ENCODE assay signal across 8 cellular contexts in the genomic region with DNA sequence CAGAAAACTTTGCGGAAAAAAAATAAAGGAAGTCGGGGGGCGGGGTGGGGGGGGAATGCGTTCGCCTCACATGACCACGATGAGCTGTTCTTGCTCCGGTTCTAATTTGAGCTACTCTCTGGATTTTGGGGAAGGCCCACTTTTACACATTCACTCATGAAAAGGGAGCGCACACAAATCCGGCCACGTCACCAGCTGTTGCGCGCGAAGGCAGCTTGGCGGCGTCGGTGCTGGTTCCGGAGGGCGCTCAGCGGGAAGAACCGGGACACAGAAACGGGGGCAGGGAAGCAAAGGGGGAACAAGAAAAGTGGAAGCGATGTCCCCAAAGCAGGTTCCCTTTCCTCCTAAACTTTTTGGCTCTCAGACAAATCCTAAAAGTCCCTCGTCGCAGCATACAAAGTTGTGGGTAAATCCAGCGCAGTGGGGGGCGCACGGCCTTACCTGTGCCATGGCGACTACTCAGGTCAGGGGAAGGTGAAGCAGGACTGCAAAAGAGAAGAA. TPM values are rescaled to one million over a fixed set of nuclear protein-coding genes. Genes with fewer than 3 reads are reported as not detected.
DNase-seq lines count a peak whose midpoint lies in the region; ATAC-seq and TF ChIP-seq lines count a peak whose summit lies in the region.

No MANE protein-coding gene starts in this region.

- peaks cover 5% of the 10 kb centered on the region for H3K9me3 ChIP-seq in PC-9 (ENCODE audit: insufficient read depth, low read depth)
- H3K9me3 ChIP-seq in naive thymus-derived CD4-positive, alpha-beta T cell (ENCODE audit: control insufficient read depth in 2 of 3, low read length in 3 of 3): no peaks in the 10 kb centered on the region

- peaks cover 36% of the 10 kb centered on the region for H3K27me3 Mint-ChIP-seq in activated T-helper 1 cell treated with anti-CD3 and anti-CD28 coated beads, Interleukin-12 subunit alpha, Interleukin-12 subunit beta, Interleukin-2, Interleukin-4 antibody, amounts not matched to agents 30 ng/mL and 10 ng/mL and 1 ng/mL, durations not matched to agents 14 hours and 24 hours and 36 hours (ENCODE audit: insufficient read depth)
- peaks cover 0 to 36% (median 23%) of the 10 kb centered on the region in 5 donors for H3K27me3 Mint-ChIP-seq in naive thymus-derived CD4-positive, alpha-beta T cell

- in situ Hi-C loops in GM13976 (cut with MboI; ENCODE audit: low sequenced_read_pairs, unreplicated experiment): no loop called here

- ATAC-seq in HG02884 (IDR thresholded peaks at IDR 0.05; ENCODE audit: unreplicated experiment): peak; percentile 15
- ATAC-seq in naive thymus-derived CD4-positive, alpha-beta T cell: peak; percentile 61

- H3K4me1 Mint-ChIP-seq in activated T-helper 1 cell treated with anti-CD3 and anti-CD28 coated beads, Interleukin-12 subunit alpha, Interleukin-12 subunit beta, Interleukin-2, Interleukin-4 antibody, amounts not matched to agents 30 ng/mL and 10 ng/mL and 1 ng/mL, durations not matched to agents 14 hours and 24 hours and 36 hours (ENCODE audit: low read depth): peaks cover 65% of the 10 kb centered on the region
- peaks cover 12 to 45% (median 19%) of the 10 kb centered on the region in 7 donors for H3K4me1 Mint-ChIP-seq in naive thymus-derived CD4-positive, alpha-beta T cell

- peaks cover 14% of the 10 kb centered on the region for H3K36me3 ChIP-seq in PC-9 (ENCODE audit: low read depth)
- peaks cover 0 to 5% (median 0%) of the 10 kb centered on the region in 3 experiments for H3K36me3 ChIP-seq in naive thymus-derived CD4-positive, alpha-beta T cell (ENCODE audit: control insufficient read depth in 2 of 3, insufficient read depth in 3 of 3, low read length in 3 of 3)

- peaks cover 51% of the 10 kb centered on the region for H3K4me1 ChIP-seq in PC-9 (replicated peaks; ENCODE audit: insufficient read depth)
- peaks cover 4 to 14% of the 10 kb centered on the region in 2 donors for H3K4me1 ChIP-seq in naive thymus-derived CD4-positive, alpha-beta T cell (ENCODE audit: control insufficient read depth in 2 of 2, insufficient read depth in 2 of 2, low read length in 2 of 2)

- DNase-seq in GM13976 (ENCODE audit: low spot score) (peak; percentile 33), PC-9 (no peak), fibroblast of peridontal ligament (ENCODE audit: extremely low read depth) (peak; percentile 89), stromal cell of bone marrow (ENCODE audit: low read depth) (peak; percentile 88), GF-D8 (lab: John Stamatoyannopoulos, UW) (no peak)
- DNase-seq in activated T-helper 1 cell treated with anti-CD3 and anti-CD28 coated beads, Interleukin-12 subunit alpha, Interleukin-12 subunit beta, Interleukin-2, Interleukin-4 antibody, amounts not matched to agents 30 ng/mL and 10 ng/mL and 1 ng/mL, durations not matched to agents 14 hours and 24 hours and 36 hours (ENCODE audit: low spot score): peak; percentile 63
- DNase-seq in naive thymus-derived CD4-positive, alpha-beta T cell: peak; percentile 4 to 68 (median 32)

- peak overlapping the region; percentile 93 for H2AFZ ChIP-seq in PC-9

- peak overlapping the region; percentile 100 for H3K27ac Mint-ChIP-seq in activated T-helper 1 cell treated with anti-CD3 and anti-CD28 coated beads, Interleukin-12 subunit alpha, Interleukin-12 subunit beta, Interleukin-2, Interleukin-4 antibody, amounts not matched to agents 30 ng/mL and 10 ng/mL and 1 ng/mL, durations not matched to agents 14 hours and 24 hours and 36 hours
- H3K27ac Mint-ChIP-seq in naive thymus-derived CD4-positive, alpha-beta T cell: peak overlapping the region in 8 of 9 donors; percentile 79 to 99 (median 87)

- peak overlapping the region; percentile 83 for H3K4me2 ChIP-seq in PC-9

- H3K4me3 ChIP-seq in PC-9: peak overlapping the region; percentile 64
- H3K4me3 ChIP-seq in naive thymus-derived CD4-positive, alpha-beta T cell (ENCODE audit: low read length): peak overlapping the region; percentile 87

- peaks cover 33% of the 10 kb centered on the region for H3F3A ChIP-seq in PC-9 (ENCODE audit: insufficient read depth, low read depth)

- peak overlapping the region; percentile 99 for H3K4me3 Mint-ChIP-seq in activated T-helper 1 cell treated with anti-CD3 and anti-CD28 coated beads, Interleukin-12 subunit alpha, Interleukin-12 subunit beta, Interleukin-2, Interleukin-4 antibody, amounts not matched to agents 30 ng/mL and 10 ng/mL and 1 ng/mL, durations not matched to agents 14 hours and 24 hours and 36 hours
- H3K4me3 Mint-ChIP-seq in naive thymus-derived CD4-positive, alpha-beta T cell: peak overlapping the region; percentile 94 to 99 (median 97)

- H3K36me3 Mint-ChIP-seq in activated T-helper 1 cell treated with anti-CD3 and anti-CD28 coated beads, Interleukin-12 subunit alpha, Interleukin-12 subunit beta, Interleukin-2, Interleukin-4 antibody, amounts not matched to agents 30 ng/mL and 10 ng/mL and 1 ng/mL, durations not matched to agents 14 hours and 24 hours and 36 hours (ENCODE audit: low read depth): peaks cover 21% of the 10 kb centered on the region
- peaks cover 0 to 24% (median 0%) of the 10 kb centered on the region in 5 donors for H3K36me3 Mint-ChIP-seq in naive thymus-derived CD4-positive, alpha-beta T cell

- CTCF ChIA-PET in PC-9 (lab: Charles Lee): interaction anchor here (1.0 kb wide), 1 partner anchor 32 kb away, joined by 5 read pairs; no protein-coding TSS in a partner anchor
- CTCF ChIA-PET in naive thymus-derived CD4-positive, alpha-beta T cell (lab: Charles Lee): no interaction called here

- intact Hi-C loops in PC-9 (cut with micrococcal nuclease; ENCODE audit: unreplicated experiment): loop anchor here (2.0 to 5.0 kb wide), 2 partner anchors 31 to 106 kb away; partner anchors contain the start of gene EXOSC9
- intact Hi-C loops in activated T-helper 1 cell treated with anti-CD3 and anti-CD28 coated beads, Interleukin-12 subunit alpha, Interleukin-12 subunit beta, Interleukin-2, Interleukin-4 antibody, amounts not matched to agents 30 ng/mL and 10 ng/mL and 1 ng/mL, durations not matched to agents 14 hours and 24 hours and 36 hours (cut with micrococcal nuclease): loop anchor here (1.0 to 5.0 kb wide), 5 partner anchors 15 to 456 kb away; partner anchors contain the start of genes BBS7, BLTP1 and EXOSC9
- intact Hi-C loops in naive thymus-derived CD4-positive, alpha-beta T cell (cut with micrococcal nuclease): loop anchor here (1.0 to 5.0 kb wide), 11 partner anchors 10 to 1701 kb away; partner anchors contain the start of genes CCNA2 (in 2 of the 2), SPRY1 (in 2 of the 2), BBS12 (in 1 of the 2) and BBS7 (in 1 of the 2)

- POLR2A ChIA-PET in PC-9 (lab: Charles Lee; ENCODE audit: unreplicated experiment): no interaction called here
- POLR2A ChIA-PET in naive thymus-derived CD4-positive, alpha-beta T cell (lab: Charles Lee): interaction anchor here (2.1 kb wide), 1 partner anchor 105 kb away, joined by 6 read pairs; the partner anchor contains the start of gene EXOSC9

- H3K27me3 ChIP-seq in PC-9 (ENCODE audit: insufficient read depth, low read depth): no peaks in the 10 kb centered on the region
- no peaks in the 10 kb centered on the region for H3K27me3 ChIP-seq in naive thymus-derived CD4-positive, alpha-beta T cell (ENCODE audit: control insufficient read depth in 2 of 2, insufficient read depth in 2 of 2, low read length in 2 of 2)

- no peaks in the 10 kb centered on the region for H4K20me1 ChIP-seq in PC-9 (ENCODE audit: insufficient read depth)

- no peaks in the 10 kb centered on the region for H3K9me2 ChIP-seq in PC-9 (ENCODE audit: insufficient read depth)

- H3K79me2 ChIP-seq in PC-9 (ENCODE audit: low read depth): peaks cover 49% of the 10 kb centered on the region

- H3K27ac ChIP-seq in PC-9: peak overlapping the region; percentile 63
- peak overlapping the region; percentile 3 for H3K27ac ChIP-seq in naive thymus-derived CD4-positive, alpha-beta T cell (ENCODE audit: low read depth, low read length)

- H3K9me3 Mint-ChIP-seq in activated T-helper 1 cell treated with anti-CD3 and anti-CD28 coated beads, Interleukin-12 subunit alpha, Interleukin-12 subunit beta, Interleukin-2, Interleukin-4 antibody, amounts not matched to agents 30 ng/mL and 10 ng/mL and 1 ng/mL, durations not matched to agents 14 hours and 24 hours and 36 hours: no peaks in the 10 kb centered on the region
- peaks cover 0 to 3% (median 0%) of the 10 kb centered on the region in 11 donors for H3K9me3 Mint-ChIP-seq in naive thymus-derived CD4-positive, alpha-beta T cell

- TSS peak; percentile 42 for BruUV-seq in PC-9 (replicated peaks; lab: Mats Ljungman, UMichigan)

- TF ChIP-seq CTCF in GM13976 (IDR thresholded peaks at IDR 0.05; ENCODE audit: borderline replicate concordance, control extremely low read depth, extremely low read depth, insufficient read depth, missing control alignments) (no peak), PC-9 (conservative IDR thresholded peaks at IDR 0.05) (no peak)

RNA-seq across cellular contexts. Expression of gene ANXA5, which starts 0.6 kb away (rescaled TPM):
- total RNA-seq in PC-9 (2021): 177 and 230 TPM in 2 replicates
- 128 and 131 TPM in 2 replicates for total RNA-seq in activated T-helper 1 cell treated with anti-CD3 and anti-CD28 coated beads, Interleukin-12 subunit alpha, Interleukin-12 subunit beta, Interleukin-2, Interleukin-4 antibody, amounts not matched to agents 30 ng/mL and 10 ng/mL and 1 ng/mL, durations not matched to agents 14 hours and 24 hours and 36 hours
- 100 to 1,000 TPM in 2 of 5 experiments, 10 to 100 TPM in 3; 25.5 to 180 (median 49.5) TPM for total RNA-seq in naive thymus-derived CD4-positive, alpha-beta T cell
- polyA plus RNA-seq in naive thymus-derived CD4-positive, alpha-beta T cell: 10 to 100 TPM; 46.0 to 91.0 TPM

Comparison
In these comparisons a context has a peak if more than half of its experiments do, and no peak if none do; other contexts are left out.
1. DNase-seq: peak in GM13976 (single experiment), activated T-helper 1 cell treated with anti-CD3 and anti-CD28 coated beads, Interleukin-12 subunit alpha, Interleukin-12 subunit beta, Interleukin-2, Interleukin-4 antibody, amounts not matched to agents 30 ng/mL and 10 ng/mL and 1 ng/mL, durations not matched to agents 14 hours and 24 hours and 36 hours (single experiment), fibroblast of peridontal ligament (single experiment), naive thymus-derived CD4-positive, alpha-beta T cell (9 of 9) and stromal cell of bone marrow (single experiment); none in PC-9 (0 of 2) and GF-D8 (single experiment).